ENCODE assay signal across 23 cellular contexts in genomic region chr5:153432583-153432982, GRCh38. TPM values are rescaled to one million over a fixed set of nuclear protein-coding genes. Genes with fewer than 3 reads are reported as not detected.
"Had no signal": no experiment of that assay in that cellular context is flagged by ENCODE, and none has a peak within 500 bp of the region (broad histone marks: within the 10 kb centered on the region; RNA-seq: fewer than 3 reads in every experiment).

No MANE protein-coding gene starts in this region.

- H3K36me3 Mint-ChIP-seq: mesothelial cell of epicardium, naive B cell had no signal

- H3K9me3 ChIP-seq: esophagus muscularis mucosa, gastroesophageal sphincter, heart right ventricle, left lung, lower lobe of right lung, mucosa of descending colon had no signal

- H3K27me3 ChIP-seq: esophagus muscularis mucosa, foreskin keratinocyte, gastroesophageal sphincter, left lung had no signal

- H3K9me3 Mint-ChIP-seq: mesothelial cell of epicardium had no signal

- DNase-seq: dermis blood vessel endothelial cell; effector CD4-positive, alpha-beta T cell; effector memory CD4-positive, alpha-beta T cell; foreskin keratinocyte; heart right ventricle; hippocampal formation; left cardiac atrium; left lung; left ventricle myocardium superior; lower lobe of right lung; mesenchymal stem cell; mucosa of descending colon; naive B cell had no signal

- H3K4me1 Mint-ChIP-seq: mesothelial cell of epicardium, naive B cell had no signal

- H3K27me3 Mint-ChIP-seq: naive B cell had no signal

- H3K36me3 ChIP-seq: esophagus muscularis mucosa, gastroesophageal sphincter, heart right ventricle, left lung, lower lobe of right lung had no signal

- H3K27ac ChIP-seq: coronary artery, dorsolateral prefrontal cortex, esophagus muscularis mucosa, foreskin keratinocyte, gastroesophageal sphincter, heart right ventricle, left lung, lower lobe of right lung had no signal

- ATAC-seq: foreskin keratinocyte, gastroesophageal sphincter, heart right ventricle, left cardiac atrium, left lung, left ventricle myocardium superior, lower lobe of right lung, mucosa of descending colon had no signal

- H3K4me1 ChIP-seq: esophagus muscularis mucosa, foreskin keratinocyte, gastroesophageal sphincter, heart right ventricle, left lung, lower lobe of right lung had no signal

- H3K4me3 Mint-ChIP-seq: mesothelial cell of epicardium, naive B cell had no signal

- H3K27ac Mint-ChIP-seq: mesothelial cell of epicardium, naive B cell had no signal

- H3K4me3 ChIP-seq: coronary artery, dorsolateral prefrontal cortex, esophagus muscularis mucosa, gastroesophageal sphincter, heart right ventricle, left lung, lower lobe of right lung, mucosa of descending colon had no signal

RNA-seq across cellular contexts. Expression of gene GRIA1, which starts 57.9 kb away (rescaled TPM):
- total RNA-seq: dermis blood vessel endothelial cell, endothelial cell of umbilical vein, epithelial cell of proximal tubule, kidney epithelial cell, lung microvascular endothelial cell had no signal
- polyA plus RNA-seq: endothelial cell of umbilical vein, keratinocyte had no signal
